In genomic region chr3:146470424-146470990, GRCh38 we compare ENCODE assay signal across 1 cellular context.
TF ChIP-seq lines count a peak whose summit lies in the region.

No MANE protein-coding gene starts in this region.

TF ChIP-seq in WTC11, 78 proteins besides CTCF, POLR2A, EP300 and RAD21 (continued from another document):
- no peak for TF ChIP-seq ZNF281 (CRISPR knock-in tag; IDR thresholded peaks at IDR 0.05)
- no peak for TF ChIP-seq RELA (CRISPR knock-in tag; IDR thresholded peaks at IDR 0.05; ENCODE audit: borderline replicate concordance)
- no peak for TF ChIP-seq ELF4 (CRISPR knock-in tag; IDR thresholded peaks at IDR 0.05; ENCODE audit: low read depth)
- no peak for TF ChIP-seq CDX4 (CRISPR knock-in tag; IDR thresholded peaks at IDR 0.05; ENCODE audit: borderline replicate concordance)
- no peak for TF ChIP-seq AFF4 (CRISPR knock-in tag; IDR thresholded peaks at IDR 0.05; ENCODE audit: borderline replicate concordance)
- no peak for TF ChIP-seq ZNF396 (CRISPR knock-in tag; IDR thresholded peaks at IDR 0.05; ENCODE audit: borderline replicate concordance)
- no peak for TF ChIP-seq NR3C1 (CRISPR knock-in tag; conservative IDR thresholded peaks at IDR 0.05; ENCODE audit: low read depth)
- TF ChIP-seq ESRRA (CRISPR knock-in tag; IDR thresholded peaks at IDR 0.05; ENCODE audit: borderline replicate concordance): no peak
- no peak for TF ChIP-seq ZSCAN18 (CRISPR knock-in tag; IDR thresholded peaks at IDR 0.05)
- TF ChIP-seq ZNF219 (CRISPR knock-in tag; IDR thresholded peaks at IDR 0.05; ENCODE audit: borderline replicate concordance): no peak
- no peak for TF ChIP-seq NFYB (CRISPR knock-in tag; conservative IDR thresholded peaks at IDR 0.05; ENCODE audit: low read depth)
